2 cellular contexts compared by ENCODE assay signal in the genomic region with DNA sequence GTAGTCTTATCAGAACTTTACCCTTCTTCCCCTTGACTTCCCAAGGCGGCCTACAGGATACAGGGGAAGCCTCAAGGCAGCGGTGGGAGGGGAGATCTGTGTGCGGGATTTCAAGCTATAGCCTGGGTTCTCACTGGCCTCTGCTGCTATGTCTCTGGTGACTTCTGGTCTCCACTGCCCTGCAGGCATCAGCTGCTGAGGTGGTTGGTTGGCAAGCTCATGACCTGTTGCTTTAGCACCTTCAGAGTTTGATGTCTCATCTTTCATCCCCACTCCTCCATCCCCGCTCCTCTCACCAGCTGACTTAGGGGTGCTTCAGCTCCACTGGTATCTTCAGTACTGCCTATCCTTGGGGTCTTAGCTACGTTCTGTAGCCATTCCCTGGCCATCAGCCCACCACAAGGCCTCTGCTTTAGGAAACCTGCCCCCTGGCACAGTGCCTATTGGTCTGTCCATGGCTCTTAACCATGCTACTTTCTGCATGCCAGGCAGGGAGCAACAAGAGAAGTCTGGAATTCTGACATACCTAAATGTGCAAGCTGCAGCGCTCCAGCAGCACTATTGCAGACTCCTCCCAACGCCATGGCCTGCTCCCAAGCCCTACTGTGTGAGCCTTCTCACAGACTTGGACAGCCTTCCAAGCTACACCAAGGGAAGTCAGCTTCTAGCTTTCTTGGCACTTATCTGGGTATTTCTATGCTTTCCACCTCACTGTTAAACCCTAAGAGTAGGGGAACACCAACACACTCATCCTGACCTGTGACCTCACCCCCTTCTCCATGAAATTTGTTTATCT.
A peak's percentile ranks its signal among the peaks of the same experiment; 100 is the strongest.
TF ChIP-seq lines count a peak whose summit lies in the region.

No MANE protein-coding gene starts in this region.

TF ChIP-seq in Ishikawa, 13 proteins besides CTCF, POLR2A, EP300 and RAD21:
- TF ChIP-seq TEAD4 (IDR thresholded peaks at IDR 0.05) (no peak), FOXM1 (IDR thresholded peaks at IDR 0.05; ENCODE audit: borderline replicate concordance, low read depth) (no peak), NFIC (IDR thresholded peaks at IDR 0.05) (0 out of 2 replicates have a peak, but pooled peaks have one; percentile 6), ZBTB7A (IDR thresholded peaks at IDR 0.05; ENCODE audit: low read depth) (no peak)
- TF ChIP-seq, protein P1, sequence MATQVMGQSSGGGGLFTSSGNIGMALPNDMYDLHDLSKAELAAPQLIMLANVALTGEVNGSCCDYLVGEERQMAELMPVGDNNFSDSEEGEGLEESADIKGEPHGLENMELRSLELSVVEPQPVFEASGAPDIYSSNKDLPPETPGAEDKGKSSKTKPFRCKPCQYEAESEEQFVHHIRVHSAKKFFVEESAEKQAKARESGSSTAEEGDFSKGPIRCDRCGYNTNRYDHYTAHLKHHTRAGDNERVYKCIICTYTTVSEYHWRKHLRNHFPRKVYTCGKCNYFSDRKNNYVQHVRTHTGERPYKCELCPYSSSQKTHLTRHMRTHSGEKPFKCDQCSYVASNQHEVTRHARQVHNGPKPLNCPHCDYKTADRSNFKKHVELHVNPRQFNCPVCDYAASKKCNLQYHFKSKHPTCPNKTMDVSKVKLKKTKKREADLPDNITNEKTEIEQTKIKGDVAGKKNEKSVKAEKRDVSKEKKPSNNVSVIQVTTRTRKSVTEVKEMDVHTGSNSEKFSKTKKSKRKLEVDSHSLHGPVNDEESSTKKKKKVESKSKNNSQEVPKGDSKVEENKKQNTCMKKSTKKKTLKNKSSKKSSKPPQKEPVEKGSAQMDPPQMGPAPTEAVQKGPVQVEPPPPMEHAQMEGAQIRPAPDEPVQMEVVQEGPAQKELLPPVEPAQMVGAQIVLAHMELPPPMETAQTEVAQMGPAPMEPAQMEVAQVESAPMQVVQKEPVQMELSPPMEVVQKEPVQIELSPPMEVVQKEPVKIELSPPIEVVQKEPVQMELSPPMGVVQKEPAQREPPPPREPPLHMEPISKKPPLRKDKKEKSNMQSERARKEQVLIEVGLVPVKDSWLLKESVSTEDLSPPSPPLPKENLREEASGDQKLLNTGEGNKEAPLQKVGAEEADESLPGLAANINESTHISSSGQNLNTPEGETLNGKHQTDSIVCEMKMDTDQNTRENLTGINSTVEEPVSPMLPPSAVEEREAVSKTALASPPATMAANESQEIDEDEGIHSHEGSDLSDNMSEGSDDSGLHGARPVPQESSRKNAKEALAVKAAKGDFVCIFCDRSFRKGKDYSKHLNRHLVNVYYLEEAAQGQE (IDR thresholded peaks at IDR 0.05; ENCODE audit: low read depth): no peak

TF ChIP-seq in K562, 482 proteins besides CTCF, POLR2A, EP300 and RAD21:
- TF ChIP-seq NFIC (IDR thresholded peaks at IDR 0.05): 0 out of 2 replicates have a peak, but pooled peaks have one; percentile 8
- TF ChIP-seq HNRNPLL (IDR thresholded peaks at IDR 0.05; ENCODE audit: low read depth, low read length, poor library complexity, severe bottlenecking): no peak
- TF ChIP-seq KLF1 (tag; IDR thresholded peaks at IDR 0.05): no peak
- TF ChIP-seq SUPT5H (IDR thresholded peaks at IDR 0.05): no peak
- no peak for TF ChIP-seq MYC (IDR thresholded peaks at IDR 0.05; ENCODE audit: low read depth, low read length)
- TF ChIP-seq MYC (CRISPR knock-in tag; IDR thresholded peaks at IDR 0.05; ENCODE audit: borderline replicate concordance, low read depth): no peak
- TF ChIP-seq ZKSCAN1 (IDR thresholded peaks at IDR 0.05; ENCODE audit: low read depth, low read length): peak; percentile 89
